In the genomic region with DNA sequence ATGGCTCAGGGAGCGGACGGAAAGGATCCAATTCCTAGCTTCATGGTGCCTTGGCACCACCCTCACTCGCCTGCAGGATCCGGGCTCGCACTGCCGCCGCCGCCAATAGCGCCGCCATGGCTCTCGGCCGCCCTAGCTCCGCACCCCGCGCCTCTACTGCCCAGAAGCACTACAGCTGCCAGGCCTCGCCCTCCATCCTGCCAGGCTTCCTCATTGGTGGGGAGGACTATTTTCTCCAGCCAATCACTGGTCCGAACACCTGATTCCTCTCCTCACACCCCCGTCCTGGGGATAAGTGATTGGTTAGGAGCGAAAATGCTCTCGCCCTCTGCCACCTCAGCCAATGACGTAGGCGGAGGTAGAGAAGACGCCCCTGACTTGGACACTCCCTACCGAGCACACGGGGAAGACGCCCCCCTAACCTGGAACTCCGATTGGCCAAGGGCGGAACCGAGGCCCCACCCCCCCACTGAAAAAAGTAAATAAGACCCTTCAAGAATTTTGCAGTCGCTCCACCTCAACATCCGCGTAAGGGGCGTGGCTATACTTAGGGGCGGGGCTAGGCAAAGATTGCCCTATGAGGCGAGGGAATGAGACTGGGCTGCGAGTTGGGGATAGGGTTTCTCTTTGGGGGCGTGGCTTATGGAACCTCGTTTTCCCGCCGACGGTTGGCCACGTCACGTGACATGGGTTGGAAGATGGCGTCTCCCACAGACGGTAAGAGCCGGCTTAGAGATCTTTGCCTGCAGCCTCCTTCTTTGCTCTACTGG, we compare ENCODE assay signal across 8 cellular contexts. TPM values are rescaled to one million over a fixed set of nuclear protein-coding genes. Genes with fewer than 3 reads are reported as not detected.
DNase-seq lines count a peak whose midpoint lies in the region; ATAC-seq and TF ChIP-seq lines count a peak whose summit lies in the region.

A gene (minus strand): TSS at position 177 of the 770 bp plus-strand sequence. CDS start 59 bp downstream, at position 118.
A gene with protein sequence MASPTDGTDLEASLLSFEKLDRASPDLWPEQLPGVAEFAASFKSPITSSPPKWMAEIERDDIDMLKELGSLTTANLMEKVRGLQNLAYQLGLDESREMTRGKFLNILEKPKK (plus strand): TSS at position 680 of the 770 bp plus-strand sequence. CDS start 19 bp downstream, at position 699.

- H3K9me3 Mint-ChIP-seq in activated naive CD4-positive, alpha-beta T cell treated with anti-CD3 and anti-CD28 coated beads, Interleukin-2, amount 10 ng/mL, durations not matched to agents 7 days and 5 days = peaks cover 2% of the 10 kb centered on the region

- H3K4me3 Mint-ChIP-seq in activated naive CD4-positive, alpha-beta T cell treated with anti-CD3 and anti-CD28 coated beads, Interleukin-2, amount 10 ng/mL, durations not matched to agents 7 days and 5 days = peak within 1 kb of the TSS; percentile 99

- H3K9ac ChIP-seq in SK-N-MC (ENCODE audit: insufficient read length) = peak within 1 kb of the TSS; percentile 92

- no peaks in the 10 kb centered on the region for H3K27me3 Mint-ChIP-seq in activated naive CD4-positive, alpha-beta T cell treated with anti-CD3 and anti-CD28 coated beads, Interleukin-2, amount 10 ng/mL, durations not matched to agents 7 days and 5 days

- H3K4me3 ChIP-seq in NB4 (ENCODE audit: low read depth, low read length) = peak within 1 kb of the TSS; percentile 98
- peak within 1 kb of the TSS; percentile 92 for H3K4me3 ChIP-seq in SK-N-MC
- H3K4me3 ChIP-seq in gastroesophageal sphincter = peak within 1 kb of the TSS; percentile 81 to 91
- peak within 1 kb of the TSS; percentile 75 to 76 for H3K4me3 ChIP-seq in neutrophil (ENCODE audit: low read depth in 1 of 2, low read length in 1 of 2)

- H3K4me1 ChIP-seq in gastroesophageal sphincter (peaks cover 0 to 44% (median 7%) of the 10 kb centered on the region in 3 donors), neutrophil (ENCODE audit: control insufficient read depth in 1 of 2, insufficient read depth in 1 of 2, low read depth in 1 of 2, low read length in 1 of 2) (peaks cover 17 to 20% of the 10 kb centered on the region in 2 experiments)

- H3K27me3 ChIP-seq in gastroesophageal sphincter (no peaks in the 10 kb centered on the region), neutrophil (no peaks in the 10 kb centered on the region)

- peak; percentile 52 for TF ChIP-seq POLR2A in NB4 (IDR thresholded peaks at IDR 0.05; ENCODE audit: extremely low read depth, insufficient read length)
- peak; percentile 93 to 96 for TF ChIP-seq POLR2A in gastroesophageal sphincter (IDR thresholded peaks at IDR 0.05)

- DNase-seq in GM10248 (ENCODE audit: extremely low spot score) = peak; percentile 99
- DNase-seq in NB4 (ENCODE audit: low read depth) = peak; percentile 100
- DNase-seq in SK-N-MC (ENCODE audit: low read depth, low spot score) = peak; percentile 99
- peak; percentile 100 for DNase-seq in activated naive CD4-positive, alpha-beta T cell treated with anti-CD3 and anti-CD28 coated beads, Interleukin-2, amount 10 ng/mL, durations not matched to agents 7 days and 5 days
- DNase-seq in substantia nigra (lab: John Stamatoyannopoulos, UW) = peak; percentile 79 to 100 (median 100)

- TF ChIP-seq CTCF in GM10248 (IDR thresholded peaks at IDR 0.05; ENCODE audit: control extremely low read depth, extremely low read depth, low read depth, missing control alignments) (peak; percentile 8), NB4 (IDR thresholded peaks at IDR 0.05; ENCODE audit: low read depth, low read length) (no peak), gastroesophageal sphincter (IDR thresholded peaks at IDR 0.05) (peak in 2 of 4 experiments; percentile 41 to 45), neutrophil (IDR thresholded peaks at IDR 0.05) (peak; percentile 19)

- H3K36me3 ChIP-seq in SK-N-MC (ENCODE audit: insufficient read depth, low read length) (no peaks in the 10 kb centered on the region), gastroesophageal sphincter (no peaks in the 10 kb centered on the region), neutrophil (no peaks in the 10 kb centered on the region)

- WGBS in gastroesophageal sphincter (ENCODE audit: low coverage in 1 of 2), 2 donors = 0% methylated on average over 9 to 26 of the region's 46 CpGs

- POLR2A ChIA-PET in GM10248 (lab: Yijun Ruan, JAX) = interaction anchor here (0.6 kb wide), 1 partner anchor 278 kb away, joined by 3 read pairs; no protein-coding TSS in a partner anchor

- peak within 1 kb of the TSS; percentile 97 for H3K27ac Mint-ChIP-seq in activated naive CD4-positive, alpha-beta T cell treated with anti-CD3 and anti-CD28 coated beads, Interleukin-2, amount 10 ng/mL, durations not matched to agents 7 days and 5 days

- H3K9me3 ChIP-seq in SK-N-MC (ENCODE audit: low read depth, low read length) (no peaks in the 10 kb centered on the region), gastroesophageal sphincter (no peaks in the 10 kb centered on the region), neutrophil (no peaks in the 10 kb centered on the region)

- H3K4me1 Mint-ChIP-seq in activated naive CD4-positive, alpha-beta T cell treated with anti-CD3 and anti-CD28 coated beads, Interleukin-2, amount 10 ng/mL, durations not matched to agents 7 days and 5 days = peaks cover 50% of the 10 kb centered on the region

- H3K36me3 Mint-ChIP-seq in activated naive CD4-positive, alpha-beta T cell treated with anti-CD3 and anti-CD28 coated beads, Interleukin-2, amount 10 ng/mL, durations not matched to agents 7 days and 5 days = peaks cover 7% of the 10 kb centered on the region

- ATAC-seq in HG02571 (IDR thresholded peaks at IDR 0.05; ENCODE audit: unreplicated experiment) (peak; percentile 83), gastroesophageal sphincter (peak; percentile 98)

- TF ChIP-seq EP300 in gastroesophageal sphincter (IDR thresholded peaks at IDR 0.05) = no peak

- H3K27ac ChIP-seq in SK-N-MC = peak within 1 kb of the TSS; percentile 34; the same call in 1 of the 2 replicates
- peak within 1 kb of the TSS; percentile 79 to 95 (median 90) for H3K27ac ChIP-seq in gastroesophageal sphincter
- H3K27ac ChIP-seq in neutrophil = peak within 1 kb of the TSS; percentile 74
- peak within 1 kb of the TSS; percentile 91 for H3K27ac ChIP-seq in substantia nigra (ENCODE audit: low read depth, low read length, poor library complexity, severe bottlenecking)

- CTCF ChIA-PET in GM10248 (lab: Yijun Ruan, JAX) = interaction anchor here (1.0 to 1.8 kb wide), 6 partner anchors 13 to 451 kb away, joined by 3 to 6 read pairs (median 3); no protein-coding TSS in a partner anchor
- CTCF ChIA-PET in activated naive CD4-positive, alpha-beta T cell treated with anti-CD3 and anti-CD28 coated beads, Interleukin-2, amount 10 ng/mL, durations not matched to agents 7 days and 5 days (lab: Charles Lee) = interaction anchor here (1.5 kb wide), 1 partner anchor 11 kb away, joined by 5 read pairs; no protein-coding TSS in a partner anchor

RNA-seq across cellular contexts. Expression of the first gene that starts in this region (rescaled TPM):
- total RNA-seq in gastroesophageal sphincter = 10 to 100 TPM; 47.9 to 70.5 (median 61.3) TPM

RNA-seq across cellular contexts. Expression of the second gene that starts in this region (rescaled TPM):
- 10 to 100 TPM in 2 of 4 donors, 1 to 10 TPM in 2; 8.1 to 15.9 (median 9.9) TPM for total RNA-seq in gastroesophageal sphincter

Comparison
In these comparisons a context has a peak if more than half of its experiments do, and no peak if none do; other contexts are left out.
1. Peak in every context shown above with its lines: DNase-seq, ATAC-seq, H3K4me3 ChIP-seq and H3K27ac ChIP-seq.
2. H3K27ac ChIP-seq: peak in every context shown above with its lines; median percentile 91 in substantia nigra; 90 in gastroesophageal sphincter; 74 in neutrophil; 34 in SK-N-MC.